9 cellular contexts compared by ENCODE assay signal in genomic region chr15:67090297-67091072, GRCh38. TPM values are rescaled to one million over a fixed set of nuclear protein-coding genes. Genes with fewer than 3 reads are reported as not detected.
DNase-seq lines count a peak whose midpoint lies in the region; ATAC-seq, FAIRE-seq and TF ChIP-seq lines count a peak whose summit lies in the region.
"Had no signal": no experiment of that assay in that cellular context is flagged by ENCODE, and none has a peak within 500 bp of the region (broad histone marks: within the 10 kb centered on the region; RNA-seq: fewer than 3 reads in every experiment).

No MANE protein-coding gene starts in this region.

- 31% methylated on average over 7 of the region's 7 CpGs for WGBS in K562 (ENCODE audit: insufficient coverage, low coverage, missing lambda C conversion rate)

- no peak for TF ChIP-seq RAD21 in K562 (CRISPR knock-in tag; conservative IDR thresholded peaks at IDR 0.05 in 1 of 2, IDR thresholded peaks at IDR 0.05 in 1 of 2)

- no peaks in the 10 kb centered on the region for H3K36me3 ChIP-seq in CD8-positive, alpha-beta memory T cell (ENCODE audit: insufficient read depth, low read length)
- H3K36me3 ChIP-seq in MM.1S (replicated peaks; ENCODE audit: insufficient read depth, low read length) (no peaks in the 10 kb centered on the region), K562 (ENCODE audit: control insufficient read depth, insufficient read depth, low read length) (peaks cover 26% of the 10 kb centered on the region; the same call in 2 of the 3 replicates)

- in situ Hi-C loops in K562 (cut with MboI) = no loop called here

- peaks cover 25% of the 10 kb centered on the region for H3F3A ChIP-seq in MM.1S (ENCODE audit: insufficient read depth, low read length)

- POLR2A ChIA-PET in CD8-positive, alpha-beta memory T cell (lab: Charles Lee) = interaction anchor here (1.2 to 3.5 kb wide), 3 partner anchors 8 to 25 kb away, joined by 4 to 19 read pairs (median 6); partner anchors contain the start of gene SMAD3
- POLR2A ChIA-PET in K562 (lab: Yijun Ruan, JAX) = interaction anchor here (0.7 to 3.3 kb wide), 8 partner anchors 8 to 63 kb away, joined by 3 to 12 read pairs (median 6); no protein-coding TSS in a partner anchor

- BruUV-seq in K562 (replicated peaks; lab: Mats Ljungman, UMichigan) = TSS peak; percentile 94

- peaks cover 0 to 2% of the 10 kb centered on the region in 2 donors for H3K27me3 Mint-ChIP-seq in CD8-positive, alpha-beta memory T cell
- peaks cover 14% of the 10 kb centered on the region for H3K27me3 Mint-ChIP-seq in nephron progenitor cell (ENCODE audit: low read depth, poor library complexity)

- H3K9ac ChIP-seq in MM.1S (ENCODE audit: low read length) (no peak overlapping the region), K562 (ENCODE audit: insufficient read depth in 1 of 2, low read depth in 2 of 2, low read length in 2 of 2) (peak overlapping the region; percentile 71 to 84)

- peaks cover 73% of the 10 kb centered on the region for H3K79me2 ChIP-seq in MM.1S (ENCODE audit: low read length)
- H3K79me2 ChIP-seq in K562 (ENCODE audit: control insufficient read depth, insufficient read depth, low read length) = peaks cover 88% of the 10 kb centered on the region

- H4K20me1 ChIP-seq in MM.1S (ENCODE audit: insufficient read depth, low read length) = no peaks in the 10 kb centered on the region
- H4K20me1 ChIP-seq in K562 (replicated peaks; ENCODE audit: control insufficient read depth, insufficient read depth, low read length) = no peaks in the 10 kb centered on the region

- intact Hi-C loops in K562 (cut with micrococcal nuclease) = loop anchor here (2.0 kb wide), 1 partner anchor 22 kb away; no protein-coding TSS in a partner anchor

- no peak for TF ChIP-seq EP300 in K562 (IDR thresholded peaks at IDR 0.05; ENCODE audit: low read length)

- no peaks in the 10 kb centered on the region for H3K27me3 ChIP-seq in CD8-positive, alpha-beta memory T cell (ENCODE audit: insufficient read depth, low read length, poor library complexity, severe bottlenecking)
- no peaks in the 10 kb centered on the region; the same call in 1 of the 2 replicates for H3K27me3 ChIP-seq in MM.1S (replicated peaks; ENCODE audit: insufficient read depth, low read length)
- no peaks in the 10 kb centered on the region for H3K27me3 ChIP-seq in K562 (ENCODE audit: control insufficient read depth in 2 of 2, insufficient read depth in 2 of 2, low read length in 2 of 2)

- H3K9me2 ChIP-seq in MM.1S (replicated peaks; ENCODE audit: insufficient read depth, low read length) = no peaks in the 10 kb centered on the region

- H3K4me1 Mint-ChIP-seq in CD8-positive, alpha-beta memory T cell = peaks cover 90 to 100% (median 92%) of the 10 kb centered on the region in 3 donors
- H3K4me1 Mint-ChIP-seq in nephron progenitor cell = peaks cover 77% of the 10 kb centered on the region

- H3K9me3 Mint-ChIP-seq in CD8-positive, alpha-beta memory T cell = no peaks in the 10 kb centered on the region
- H3K9me3 Mint-ChIP-seq in nephron progenitor cell = no peaks in the 10 kb centered on the region

- no peak for TF ChIP-seq POLR2A in K562 (conservative IDR thresholded peaks at IDR 0.05)

- H3K4me1 ChIP-seq in CD8-positive, alpha-beta memory T cell (ENCODE audit: insufficient read depth, low read length) = peaks cover 88% of the 10 kb centered on the region
- H3K4me1 ChIP-seq in MM.1S (ENCODE audit: low read length) (peaks cover 51% of the 10 kb centered on the region), K562 (replicated peaks in 1 of 2; ENCODE audit: control insufficient read depth in 2 of 2, insufficient read depth in 2 of 2, low read length in 2 of 2) (peaks cover 71 to 73% of the 10 kb centered on the region in 2 experiments)

- TF ChIP-seq CTCF in MM.1S (IDR thresholded peaks at IDR 0.05; ENCODE audit: low read length) (no peak), K562 (IDR thresholded peaks at IDR 0.05 in 2 of 3, conservative IDR thresholded peaks at IDR 0.05 in 1 of 3; ENCODE audit: insufficient read depth in 2 of 3, low read depth in 1 of 3, low read length in 3 of 3) (no peak), nephron progenitor cell (IDR thresholded peaks at IDR 0.05) (no peak)

- peak overlapping the region; percentile 79 to 86 (median 83) for H3K4me3 Mint-ChIP-seq in CD8-positive, alpha-beta memory T cell
- peak overlapping the region; percentile 48 for H3K4me3 Mint-ChIP-seq in nephron progenitor cell

- peak overlapping the region in 7 of 8 donors; percentile 92 to 97 (median 96) for H3K27ac Mint-ChIP-seq in CD8-positive, alpha-beta memory T cell
- H3K27ac Mint-ChIP-seq in nephron progenitor cell = peak overlapping the region; percentile 53

- peaks cover 0 to 49% (median 5%) of the 10 kb centered on the region in 3 donors for H3K36me3 Mint-ChIP-seq in CD8-positive, alpha-beta memory T cell
- H3K36me3 Mint-ChIP-seq in nephron progenitor cell (ENCODE audit: low read depth) = peaks cover 12% of the 10 kb centered on the region

- ATAC-seq in K562 (peak; percentile 7; the same call in 2 of the 3 replicates), GM18858 (IDR thresholded peaks at IDR 0.05; ENCODE audit: unreplicated experiment) (no peak), GM18861 (IDR thresholded peaks at IDR 0.05; ENCODE audit: unreplicated experiment) (no peak)

- peak overlapping the region; percentile 55 for H3K4me2 ChIP-seq in MM.1S (ENCODE audit: low read depth, low read length)
- peak overlapping the region; percentile 72 for H3K4me2 ChIP-seq in K562 (ENCODE audit: insufficient read depth, low read length)

- H2AFZ ChIP-seq in MM.1S (ENCODE audit: low read length) = no peak overlapping the region
- no peak overlapping the region; the same call in 1 of the 2 replicates for H2AFZ ChIP-seq in K562 (ENCODE audit: low read depth, low read length)

- DNase-seq in CD8-positive, alpha-beta memory T cell = no peak
- DNase-seq in MM.1S = no peak
- DNase-seq in K562 (ENCODE audit: extremely low read depth in 1 of 4, low spot score in 3 of 4) = peak in 1 of 4 experiments; percentile 44
- DNase-seq in nephron progenitor cell = no peak
- DNase-seq in D341Med (ENCODE audit: low spot score) = no peak
- no peak for DNase-seq in CD1c-positive myeloid dendritic cell (ENCODE audit: extremely low spot score)
- DNase-seq: NCI-H510A treated with DMSO at 0.1 percent for 48 hours had no signal

- peak overlapping the region; percentile 20 for H3K4me3 ChIP-seq in CD8-positive, alpha-beta memory T cell (ENCODE audit: low read length)
- H3K4me3 ChIP-seq in MM.1S (ENCODE audit: low read length) (no peak overlapping the region), K562 (peak overlapping the region; percentile 12; the same call in 1 of the 2 replicates)

- peak overlapping the region; percentile 72 for H3K27ac ChIP-seq in CD8-positive, alpha-beta memory T cell (ENCODE audit: low read depth, low read length)
- peak overlapping the region; percentile 39; the same call in 1 of the 2 replicates for H3K27ac ChIP-seq in MM.1S (ENCODE audit: low read length)
- H3K27ac ChIP-seq in K562 (ENCODE audit: extremely low read depth, low read depth, low read length) = peak overlapping the region; percentile 97

- no peak for FAIRE-seq in K562 (lab: Jason Lieb, UNC)

- CTCF ChIA-PET in CD8-positive, alpha-beta memory T cell (lab: Charles Lee) = interaction anchor here (1.0 to 1.2 kb wide), 5 partner anchors 8 to 24 kb away, joined by 3 to 6 read pairs (median 3); partner anchors contain the start of gene SMAD3
- CTCF ChIA-PET in K562 (lab: Yijun Ruan, JAX; ENCODE audit: low intra/inter-chr PET ratio) = no interaction called here

- no peaks in the 10 kb centered on the region for H3K9me3 ChIP-seq in CD8-positive, alpha-beta memory T cell (ENCODE audit: low read length)
- H3K9me3 ChIP-seq in MM.1S (replicated peaks; ENCODE audit: insufficient read depth, low read length) = no peaks in the 10 kb centered on the region
- H3K9me3 ChIP-seq in K562 (replicated peaks; ENCODE audit: control insufficient read depth, insufficient read depth, low read depth, low read length) = no peaks in the 10 kb centered on the region

- peaks cover 5% of the 10 kb centered on the region for H3K9me1 ChIP-seq in K562 (ENCODE audit: control insufficient read depth, insufficient read depth, low read length)

TF ChIP-seq in K562, 482 proteins besides CTCF, POLR2A, EP300 and RAD21 (continues in another document):
- TF ChIP-seq NR2C2 (CRISPR knock-in tag; IDR thresholded peaks at IDR 0.05) (no peak), NR2C2 (tag; IDR thresholded peaks at IDR 0.05) (no peak)

RNA-seq across cellular contexts. Expression of gene SMAD3, which starts 25.1 kb away (rescaled TPM):
- total RNA-seq in CD8-positive, alpha-beta memory T cell = 10 to 100 TPM; 30.2 to 34.2 TPM
- polyA plus RNA-seq in CD8-positive, alpha-beta memory T cell = 31.7 TPM
- total RNA-seq in K562 (2011; cell fraction: chromatin; rRNA removed; ENCODE audit: low replicate concordance) = 61.6 and 88.8 TPM in 2 replicates
- 33.5 and 35.9 TPM in 2 replicates for total RNA-seq in K562 (2011; cell fraction: nucleolus; rRNA removed)
- total RNA-seq in K562 (2011; cell fraction: nucleoplasm; rRNA removed) = 44.2 and 72.8 TPM in 2 replicates
- 11.1 and 11.9 TPM in 2 replicates for total RNA-seq in K562 (2014; rRNA removed)
- total RNA-seq in K562 (2014; rRNA removed; fragmentation: Illumina TruSeq; extraction: Trizol) = 9.2 and 11.0 TPM in 2 replicates
- total RNA-seq in K562 (2015; rRNA removed; fragmentation: Illumina TruSeq; extraction: Trizol) = 9.1 and 9.6 TPM in 2 replicates
- 24.3 and 30.1 TPM in 2 replicates for total RNA-seq in K562 (2021)
- 14.6 and 22.6 TPM in 2 replicates for polyA plus RNA-seq in K562 (2011; rRNA removed)
- polyA plus RNA-seq in K562 (2011; cell fraction: cytosol; rRNA removed) = 11.5 and 14.8 TPM in 2 replicates
- 52.1 and 90.9 TPM in 2 replicates for polyA plus RNA-seq in K562 (2011; cell fraction: nucleus; rRNA removed)
- polyA plus RNA-seq in K562 (2012) = 17.9 and 20.7 TPM in 2 replicates
- 34.7 and 39.2 TPM in 2 replicates for polyA plus RNA-seq in K562 (2014; fragmentation: Illumina TruSeq; extraction: Trizol)
- polyA plus RNA-seq in K562 (2014; fragmentation: Nextera tagmentation; extraction: Ambion mirVana) = 1 to 10 TPM; 4.3 to 5.0 TPM
- polyA plus RNA-seq in K562 (2014; rRNA removed) = 13.3 and 14.3 TPM in 2 replicates
- polyA minus RNA-seq in K562 (2011; rRNA and poly(A)+ RNA removed) = 14.9 and 15.1 TPM in 2 replicates
- 15.1 and 16.3 TPM in 2 replicates for polyA minus RNA-seq in K562 (2011; cell fraction: cytosol; rRNA and poly(A)+ RNA removed)
- 12.7 and 18.8 TPM in 2 replicates for polyA minus RNA-seq in K562 (2011; cell fraction: nucleus; rRNA and poly(A)+ RNA removed)

Comparison
In these comparisons a context has a peak if more than half of its experiments do, and no peak if none do; other contexts are left out.
1. H3K27ac ChIP-seq: peak in every context shown above with its lines; median percentile 97 in K562; 72 in CD8-positive, alpha-beta memory T cell; 39 in MM.1S.